In the genomic region with DNA sequence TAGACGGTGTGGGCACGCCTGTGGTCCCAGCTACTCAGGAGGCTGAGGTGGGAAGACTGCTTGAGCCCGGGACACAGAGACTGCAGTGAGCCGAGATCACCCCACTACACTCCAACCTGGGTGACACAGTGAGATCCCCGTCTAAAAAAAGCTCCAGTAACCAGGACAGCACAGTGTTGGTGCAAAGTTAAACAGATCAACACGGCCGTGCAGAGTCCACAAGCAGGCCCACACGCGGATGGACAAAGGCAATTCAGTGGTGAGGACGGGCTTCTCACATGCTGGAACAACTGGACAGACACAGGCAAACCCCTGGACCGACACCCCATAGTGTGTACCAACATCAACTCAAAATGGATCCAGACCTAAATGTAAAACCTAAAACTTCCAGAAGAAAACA, we compare ENCODE assay signal across 15 cellular contexts. TPM values are rescaled to one million over a fixed set of nuclear protein-coding genes. Genes with fewer than 3 reads are reported as not detected.
DNase-seq lines count a peak whose midpoint lies in the region; ATAC-seq, FAIRE-seq and TF ChIP-seq lines count a peak whose summit lies in the region.
"Had no signal": no experiment of that assay in that cellular context is flagged by ENCODE, and none has a peak within 500 bp of the region (broad histone marks: within the 10 kb centered on the region; RNA-seq: fewer than 3 reads in every experiment).

No MANE protein-coding gene starts in this region.

- ATAC-seq in Right ventricle myocardium superior (ENCODE audit: poor library complexity) = no peak
- ATAC-seq in heart right ventricle = no peak
- peak; percentile 77 for ATAC-seq in HepG2
- ATAC-seq in sciatic nerve = no peak
- ATAC-seq: CD8-positive, alpha-beta T cell; GM23338 had no signal

- H3K79me2 ChIP-seq in HepG2 (ENCODE audit: insufficient read depth, low read length) (peaks cover 92% of the 10 kb centered on the region), trophoblast cell (ENCODE audit: control insufficient read depth, insufficient read depth, low read length, poor library complexity) (peaks cover 33% of the 10 kb centered on the region)

- CTCF ChIA-PET in HepG2 (lab: Yijun Ruan, JAX; ENCODE audit: low intra/inter-chr PET ratio, low total read pairs) = no interaction called here

- peak; percentile 84 for FAIRE-seq in HepG2 (lab: Jason Lieb, UNC)
- FAIRE-seq: H54 had no signal

- H3K4me1 ChIP-seq in heart right ventricle (peaks cover 33 to 73% (median 55%) of the 10 kb centered on the region in 9 donors), HepG2 (ENCODE audit: insufficient read depth, low read length) (peaks cover 77% of the 10 kb centered on the region), trophoblast cell (ENCODE audit: control insufficient read depth in 1 of 2, insufficient read depth in 2 of 2, low read length in 2 of 2) (peaks cover 0 to 2% of the 10 kb centered on the region in 2 experiments)

- H3K9me3 ChIP-seq in heart right ventricle (no peaks in the 10 kb centered on the region), HepG2 (ENCODE audit: low read length) (no peaks in the 10 kb centered on the region), trophoblast cell (ENCODE audit: insufficient read depth, low read depth, low read length) (no peaks in the 10 kb centered on the region)

- no peak overlapping the region for H3K23ac ChIP-seq in trophoblast cell (ENCODE audit: low read length)

- TF ChIP-seq EP300 in HepG2 (IDR thresholded peaks at IDR 0.05; ENCODE audit: low read depth in 2 of 2, low read length in 2 of 2) (peak; percentile 4 to 48; a peak in 1 of 4 replicates), HepG2 (CRISPR knock-in tag; IDR thresholded peaks at IDR 0.05; ENCODE audit: borderline replicate concordance) (no peak)

- no peak overlapping the region for H3K18ac ChIP-seq in trophoblast cell (ENCODE audit: low read length)

- no peak overlapping the region for H4K12ac ChIP-seq in trophoblast cell (ENCODE audit: low read depth, low read length)

- H4K91ac ChIP-seq in trophoblast cell (ENCODE audit: low read depth, low read length) = no peak overlapping the region

- no peak overlapping the region for H2BK5ac ChIP-seq in trophoblast cell (ENCODE audit: low read depth, low read length, poor library complexity)

- TF ChIP-seq CTCF in heart right ventricle (IDR thresholded peaks at IDR 0.05) (no peak), HepG2 (CRISPR knock-in tag; IDR thresholded peaks at IDR 0.05) (no peak)

- peaks cover 26% of the 10 kb centered on the region; the same call in 1 of the 2 replicates for H4K20me1 ChIP-seq in HepG2 (ENCODE audit: insufficient read depth, low read length)

- no peak overlapping the region for H2BK120ac ChIP-seq in trophoblast cell (ENCODE audit: insufficient read depth, low read length, poor library complexity)

- H2BK12ac ChIP-seq in trophoblast cell (ENCODE audit: low read length) = no peak overlapping the region

- WGBS in heart right ventricle, 2 donors = 69 to 80% methylated on average over 11 of the region's 11 CpGs
- 42% methylated on average over 11 of the region's 11 CpGs for WGBS in HepG2 (ENCODE audit: low lambda C conversion rate)
- WGBS in trophoblast cell (ENCODE audit: extremely low coverage, insufficient coverage, insufficient read length) = no CpG with 5 or more reads among the region's 11 CpGs

- no peak overlapping the region for H3K14ac ChIP-seq in trophoblast cell (ENCODE audit: low read length)

- no peak overlapping the region for H2AFZ ChIP-seq in HepG2 (ENCODE audit: low read length)
- no peak overlapping the region for H2AFZ ChIP-seq in trophoblast cell (ENCODE audit: insufficient read depth, low read length, poor library complexity)
- H2AFZ ChIP-seq: GM23338 had no signal

- H3K9ac ChIP-seq in HepG2 (ENCODE audit: insufficient read depth, low read depth, low read length) = peak overlapping the region; percentile 13; the same call in 1 of the 2 replicates
- H3K9ac ChIP-seq in trophoblast cell (ENCODE audit: low read length) = no peak overlapping the region

- H3K27me3 ChIP-seq in heart right ventricle (no peaks in the 10 kb centered on the region), HepG2 (ENCODE audit: control insufficient read depth in 1 of 2, insufficient read depth in 2 of 2, low read length in 2 of 2) (no peaks in the 10 kb centered on the region), trophoblast cell (ENCODE audit: insufficient read depth, low read length) (no peaks in the 10 kb centered on the region)
- H3K27me3 ChIP-seq: BLaER1 treated with 17β-estradiol and CSF1 and Interleukin-3, amounts not matched to agents 10 nM and 100 nM had no signal

- H2AK5ac ChIP-seq in trophoblast cell (ENCODE audit: low read length) = no peak overlapping the region

- H3K36me3 ChIP-seq in heart right ventricle = no peaks in the 10 kb centered on the region
- no peaks in the 10 kb centered on the region for H3K36me3 ChIP-seq in HepG2 (replicated peaks in 1 of 2; ENCODE audit: control insufficient read depth in 1 of 2, insufficient read depth in 2 of 2, low read length in 2 of 2)
- H3K36me3 ChIP-seq in trophoblast cell (ENCODE audit: control insufficient read depth in 1 of 2, insufficient read depth in 2 of 2, low read length in 2 of 2) = peaks cover 0 to 3% of the 10 kb centered on the region in 2 experiments

- H4K8ac ChIP-seq in trophoblast cell (ENCODE audit: low read depth, low read length) = no peak overlapping the region

- no peak for TF ChIP-seq RAD21 in HepG2 (CRISPR knock-in tag; IDR thresholded peaks at IDR 0.05)

- in situ Hi-C loops in HepG2 (cut with HindIII; ENCODE audit: extremely low pct_ligation_motif_present, low pct_unique_long_range_greater_than_20kb) = no loop called here

- H3K4me3 ChIP-seq in heart right ventricle = no peak overlapping the region
- no peak overlapping the region for H3K4me3 ChIP-seq in HepG2 (replicated peaks in 1 of 3; ENCODE audit: insufficient read depth in 1 of 3, low read depth in 2 of 3, low read length in 3 of 3)
- H3K4me3 ChIP-seq in trophoblast cell (ENCODE audit: low read depth, low read length) = no peak overlapping the region
- H3K4me3 ChIP-seq: BLaER1 treated with 17β-estradiol and CSF1 and Interleukin-3, amounts not matched to agents 10 nM and 100 nM; GM23338 had no signal

- peak overlapping the region; percentile 39 for H3K4me2 ChIP-seq in HepG2 (ENCODE audit: low read depth, low read length)
- no peak overlapping the region for H3K4me2 ChIP-seq in trophoblast cell (ENCODE audit: low read length)
- H3K4me2 ChIP-seq: BLaER1 treated with 17β-estradiol and CSF1 and Interleukin-3, amounts not matched to agents 10 nM and 100 nM; GM23338 had no signal

- intact Hi-C loops in Right ventricle myocardium superior (cut with DNase I) = no loop called here
- intact Hi-C loops in heart right ventricle (cut with DNase I) = loop anchor here in 5 of 10 donors (5.0 to 10.0 kb wide), 6 partner anchors 38 to 361 kb away; a partner anchor contains a TSS
- intact Hi-C loops in HepG2 (cut with micrococcal nuclease; ENCODE audit: unreplicated experiment) = no loop called here
- intact Hi-C loops in sciatic nerve (cut with DNase I) = no loop called here

- DNase-seq in Right ventricle myocardium superior (peak; percentile 11), heart right ventricle (no peak), HepG2 (ENCODE audit: low spot score) (peak; percentile 66), trophoblast cell (no peak), NK-92 (lab: John Stamatoyannopoulos, UW; ENCODE audit: unreplicated experiment) (no peak), sciatic nerve (ENCODE audit: low spot score) (no peak)
- DNase-seq: Calu3; CD8-positive, alpha-beta T cell; DMS79 treated with DMSO at 0.1 percent for 48 hours; GF-D8; HCEC 1CT had no signal

- POLR2A ChIA-PET in HepG2 (lab: Yijun Ruan, JAX) = no interaction called here

- H3K27ac ChIP-seq in heart right ventricle (no peak overlapping the region), HepG2 (ENCODE audit: extremely low read length, insufficient read depth, low read length) (peak overlapping the region; percentile 65), trophoblast cell (ENCODE audit: low read depth, low read length) (no peak overlapping the region)
- H3K27ac ChIP-seq: BLaER1 treated with 17β-estradiol and CSF1 and Interleukin-3, amounts not matched to agents 10 nM and 100 nM; HL-60 had no signal

- H3K79me1 ChIP-seq in trophoblast cell (ENCODE audit: low read length) = no peaks in the 10 kb centered on the region

- H3K4ac ChIP-seq in trophoblast cell (ENCODE audit: low read depth, low read length) = peak overlapping the region; percentile 66

- no peak for TF ChIP-seq POLR2A in HepG2 (IDR thresholded peaks at IDR 0.05; ENCODE audit: insufficient read depth in 1 of 2, low read depth in 2 of 2, low read length in 2 of 2)

- no TSS peak for BruUV-seq in HepG2 (replicated peaks; lab: Mats Ljungman, UMichigan)

RNA-seq across cellular contexts. Expression of a gene that starts 41.7 kb away (rescaled TPM):
- total RNA-seq in Right ventricle myocardium superior (11.6 TPM), heart right ventricle (10 to 100 TPM in 8 of 10 donors, 1 to 10 TPM in 2; 8.6 to 14.8 (median 11.8) TPM), HepG2 (2016; rRNA removed; fragmentation: Illumina TruSeq; extraction: Trizol) (12.0 and 12.2 TPM in 2 replicates), sciatic nerve (20.1 TPM)
- polyA plus RNA-seq in heart right ventricle (1 to 10 TPM; 3.7 to 7.9 TPM), HepG2 (2011; rRNA removed) (5.9 and 6.6 TPM in 2 replicates)
- 13.2 and 13.9 TPM in 2 replicates for total RNA-seq in HepG2 (2016; cell fraction: cytosol; rRNA removed; fragmentation: Illumina TruSeq; extraction: Trizol; ENCODE audit: low read depth)
- total RNA-seq in HepG2 (2016; cell fraction: insoluble cytoplasmic fraction; rRNA removed; fragmentation: Illumina TruSeq; extraction: Trizol) = 10.5 and 10.7 TPM in 2 replicates
- 14.0 and 18.0 TPM in 2 replicates for total RNA-seq in HepG2 (2016; cell fraction: membrane; rRNA removed; fragmentation: Illumina TruSeq; extraction: Trizol)
- 14.1 and 16.1 TPM in 2 replicates for total RNA-seq in HepG2 (2016; cell fraction: nucleus; rRNA removed; fragmentation: Illumina TruSeq; extraction: Trizol)
- polyA plus RNA-seq in HepG2 (2011; cell fraction: cytosol; rRNA removed) = 5.5 and 6.6 TPM in 2 replicates
- polyA plus RNA-seq in HepG2 (2011; cell fraction: nucleus; rRNA removed) = 27.0 and 32.1 TPM in 2 replicates
- 18.4 and 21.6 TPM in 2 replicates for polyA plus RNA-seq in HepG2 (2012)
- 2.0 and 2.2 TPM in 2 replicates for polyA plus RNA-seq in HepG2 (2016; cell fraction: cytosol; fragmentation: Illumina TruSeq; extraction: Trizol; ENCODE audit: low read depth)
- 19.2 and 31.8 TPM in 2 replicates for polyA plus RNA-seq in HepG2 (2016; cell fraction: insoluble cytoplasmic fraction; fragmentation: Illumina TruSeq; extraction: Trizol; ENCODE audit: low read depth)
- 8.0 and 10.2 TPM in 2 replicates for polyA plus RNA-seq in HepG2 (2016; cell fraction: membrane; fragmentation: Illumina TruSeq; extraction: Trizol; ENCODE audit: low read depth)
- 44.2 and 48.9 TPM in 2 replicates for polyA plus RNA-seq in HepG2 (2016; cell fraction: nucleus; fragmentation: Illumina TruSeq; extraction: Trizol; ENCODE audit: insufficient read depth, low read depth)
- 9.9 and 36.8 TPM in 2 replicates for polyA minus RNA-seq in HepG2 (2011; rRNA and poly(A)+ RNA removed; ENCODE audit: low replicate concordance)
- 21.1 and 21.8 TPM in 2 replicates for polyA minus RNA-seq in HepG2 (2011; cell fraction: cytosol; rRNA and poly(A)+ RNA removed)
- 21.1 and 25.4 TPM in 2 replicates for polyA minus RNA-seq in HepG2 (2011; cell fraction: nucleus; rRNA and poly(A)+ RNA removed)
- 49.8 TPM in 2 replicates for polyA plus RNA-seq in trophoblast cell (2013)

Comparison
In these comparisons a context has a peak if more than half of its experiments do, and no peak if none do; other contexts are left out.
1. DNase-seq: peak in Right ventricle myocardium superior (single experiment) and HepG2 (single experiment); none in heart right ventricle (0 of 2), trophoblast cell (0 of 2), NK-92 (single experiment) and sciatic nerve (single experiment).